19 cellular contexts compared by ENCODE assay signal in the genomic region with DNA sequence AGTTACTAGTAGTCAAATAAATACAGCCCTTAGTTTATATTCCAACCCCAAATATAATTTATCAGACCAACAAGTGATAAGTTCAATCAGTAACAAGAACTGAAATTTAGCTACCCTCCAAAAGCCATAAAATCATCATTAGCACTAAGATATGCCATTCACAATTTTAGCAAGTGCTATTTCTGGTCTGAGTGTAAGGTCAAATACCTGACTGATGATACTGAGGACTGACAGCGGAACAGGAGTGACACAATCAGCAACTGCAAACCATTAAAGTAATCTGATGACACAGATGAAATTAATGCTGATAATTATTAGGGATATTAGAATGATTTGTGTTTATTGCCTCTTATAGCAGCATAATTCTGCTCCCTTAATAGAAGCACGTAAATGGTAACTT.
"Had no signal": no experiment of that assay in that cellular context is flagged by ENCODE, and none has a peak within 500 bp of the region (broad histone marks: within the 10 kb centered on the region; RNA-seq: fewer than 3 reads in every experiment).

No MANE protein-coding gene starts in this region.

- H3K4me2 ChIP-seq: hepatocyte had no signal

- H3K4me3 ChIP-seq: coronary artery, dorsolateral prefrontal cortex, esophagus muscularis mucosa, gastroesophageal sphincter, heart left ventricle, hepatocyte, left lung, lower lobe of right lung, mucosa of descending colon had no signal

- H3K27me3 ChIP-seq: dorsolateral prefrontal cortex, esophagus muscularis mucosa, foreskin keratinocyte, gastroesophageal sphincter, heart left ventricle, hepatocyte, left lung had no signal

- ATAC-seq: foreskin keratinocyte, gastroesophageal sphincter, left lung, lower lobe of right lung, mucosa of descending colon had no signal

- H3K79me2 ChIP-seq: hepatocyte had no signal

- H3K4me1 ChIP-seq: esophagus muscularis mucosa, foreskin keratinocyte, gastroesophageal sphincter, left lung, lower lobe of right lung had no signal

- H3K9me3 ChIP-seq: esophagus muscularis mucosa, lower lobe of right lung had no signal

- H3K27ac ChIP-seq: coronary artery, dorsolateral prefrontal cortex, esophagus muscularis mucosa, foreskin keratinocyte, gastroesophageal sphincter, hepatocyte, left lung, lower lobe of right lung had no signal

- H2AFZ ChIP-seq: hepatocyte had no signal

- H3K36me3 ChIP-seq: esophagus muscularis mucosa, gastroesophageal sphincter, heart left ventricle, left lung, lower lobe of right lung had no signal

- DNase-seq: dermis blood vessel endothelial cell; dorsolateral prefrontal cortex; effector CD4-positive, alpha-beta T cell; effector memory CD4-positive, alpha-beta T cell; foreskin keratinocyte; heart left ventricle; hypothalamus; immature natural killer cell; islet precursor cell; kidney; kidney glomerular epithelial cell; left lung; lower lobe of right lung; mesenchymal stem cell; mucosa of descending colon had no signal
